8 cellular contexts compared by ENCODE assay signal in genomic region chr1:149103109-149104081, GRCh38. TPM values are rescaled to one million over a fixed set of nuclear protein-coding genes. Genes with fewer than 3 reads are reported as not detected.
DNase-seq lines count a peak whose midpoint lies in the region; ATAC-seq lines count a peak whose summit lies in the region.
"Not testable (repeated sequence)": the region's sequence is repeated elsewhere in the genome, so short reads cannot be mapped to it uniquely, and the experiment has no call there.

NBPF9 (minus strand) TSS chr1:149103551; CDS start chr1:149082139, 21,412 bp downstream.

- peak in 4 of 5 donors; percentile 37 to 65 (median 55) for DNase-seq in CD8-positive, alpha-beta memory T cell
- peak; percentile 44 for DNase-seq in RPMI7951 (ENCODE audit: low read depth)
- DNase-seq in activated T-cell treated with anti-CD3 and anti-CD28 coated beads, Interleukin-2, amount 50 U/mL, for 48 hours: peak; percentile 65 to 71
- peak; percentile 7 for DNase-seq in stimulated activated CD8-positive, alpha-beta memory T cell treated with anti-CD3 and anti-CD28 coated beads, Interleukin-15, amount 100 ng/mL, for 1 hour (ENCODE audit: low read depth)

- not testable (repeated sequence) for H3K9me3 Mint-ChIP-seq in CD8-positive, alpha-beta memory T cell

- H3K4me3 ChIP-seq in CD8-positive, alpha-beta memory T cell (ENCODE audit: low read length): not testable (repeated sequence)
- peak within 1 kb of the TSS; percentile 43 to 55 for H3K4me3 ChIP-seq in mucosa of rectum (ENCODE audit: low read length in 2 of 2)

- not testable (repeated sequence) for H3K27ac ChIP-seq in CD8-positive, alpha-beta memory T cell (ENCODE audit: low read depth, low read length); mucosa of rectum (ENCODE audit: low read depth in 2 of 2, low read length in 2 of 2)

- ATAC-seq in GM21515 (IDR thresholded peaks at IDR 0.05; ENCODE audit: unreplicated experiment) (peak; percentile 95), HG03521 (IDR thresholded peaks at IDR 0.05; ENCODE audit: unreplicated experiment) (peak; percentile 89), esophagus mucosa (peak; percentile 89)

- CTCF ChIA-PET in CD8-positive, alpha-beta memory T cell (lab: Charles Lee): not testable (repeated sequence)

- H3K4me3 Mint-ChIP-seq in CD8-positive, alpha-beta memory T cell: peak within 1 kb of the TSS; percentile 93 to 99 (median 99)

- not testable (repeated sequence) for H3K36me3 Mint-ChIP-seq in CD8-positive, alpha-beta memory T cell

- not testable (repeated sequence) for H3K9ac ChIP-seq in mucosa of rectum (ENCODE audit: low read depth in 1 of 2, low read length in 2 of 2)

- H3K27me3 ChIP-seq in CD8-positive, alpha-beta memory T cell (ENCODE audit: insufficient read depth, low read length, poor library complexity, severe bottlenecking); mucosa of rectum (ENCODE audit: control insufficient read depth in 2 of 2, insufficient read depth in 2 of 2, low read length in 2 of 2): not testable (repeated sequence)

- POLR2A ChIA-PET in CD8-positive, alpha-beta memory T cell (lab: Charles Lee): not testable (repeated sequence)

- H3K36me3 ChIP-seq in CD8-positive, alpha-beta memory T cell (ENCODE audit: insufficient read depth, low read length); mucosa of rectum (ENCODE audit: control insufficient read depth in 2 of 2, insufficient read depth in 2 of 2, low read length in 2 of 2): not testable (repeated sequence)

- H3K27me3 Mint-ChIP-seq in CD8-positive, alpha-beta memory T cell: not testable (repeated sequence)

- H3K4me1 ChIP-seq in CD8-positive, alpha-beta memory T cell (ENCODE audit: insufficient read depth, low read length); mucosa of rectum (ENCODE audit: control insufficient read depth in 2 of 2, insufficient read depth in 2 of 2, low read length in 2 of 2): not testable (repeated sequence)

- H3K9me3 ChIP-seq in CD8-positive, alpha-beta memory T cell (ENCODE audit: low read length); mucosa of rectum (ENCODE audit: control insufficient read depth in 2 of 2, low read length in 2 of 2): not testable (repeated sequence)

- peak within 1 kb of the TSS; percentile 83 to 98 (median 96) for H3K27ac Mint-ChIP-seq in CD8-positive, alpha-beta memory T cell

- H3K4me1 Mint-ChIP-seq in CD8-positive, alpha-beta memory T cell: not testable (repeated sequence)

RNA-seq across cellular contexts. Expression of gene NBPF9, which starts in this region (rescaled TPM):
- total RNA-seq in CD8-positive, alpha-beta memory T cell: 10 to 100 TPM; 12.6 to 13.1 TPM
- polyA plus RNA-seq in CD8-positive, alpha-beta memory T cell: 3.2 TPM
- 9.9 and 10.0 TPM in 2 replicates for total RNA-seq in RPMI7951 (2014; rRNA removed; shearing (Covaris generic))
- 8.1 TPM for total RNA-seq in esophagus mucosa

Comparison
In these comparisons a context has a peak if more than half of its experiments do, and no peak if none do; other contexts are left out.
1. DNase-seq: peak in every context shown above with its lines; median percentile 68 in activated T-cell treated with anti-CD3 and anti-CD28 coated beads, Interleukin-2, amount 50 U/mL, for 48 hours; 55 in CD8-positive, alpha-beta memory T cell; 44 in RPMI7951; 7 in stimulated activated CD8-positive, alpha-beta memory T cell treated with anti-CD3 and anti-CD28 coated beads, Interleukin-15, amount 100 ng/mL, for 1 hour.